Comparison of ENCODE assay signal across 14 cellular contexts in genomic region chr4:86497131-86497530, GRCh38.
DNase-seq lines count a peak whose midpoint lies in the region; ATAC-seq, FAIRE-seq and TF ChIP-seq lines count a peak whose summit lies in the region.
"Had no signal": no experiment of that assay in that cellular context is flagged by ENCODE, and none has a peak within 500 bp of the region (broad histone marks: within the 10 kb centered on the region; RNA-seq: fewer than 3 reads in every experiment).

No MANE protein-coding gene starts in this region.

- H3K27ac ChIP-seq in A549, result peak overlapping the region; percentile 53 to 75; a peak in 5 of 6 replicates
- no peak overlapping the region for H3K27ac ChIP-seq in lower lobe of right lung

- CTCF ChIA-PET in A549 (lab: Yijun Ruan, JAX), result interaction anchor here (1.0 to 6.1 kb wide), 12 partner anchors 9 to 700 kb away, joined by 3 to 51 read pairs (median 5); partner anchors contain the start of gene C4orf36

- TF ChIP-seq CTCF in A549 (IDR thresholded peaks at IDR 0.05) (no peak), lower lobe of right lung (IDR thresholded peaks at IDR 0.05) (no peak)

- H3K9me3 ChIP-seq in A549 (no peaks in the 10 kb centered on the region), lower lobe of right lung (no peaks in the 10 kb centered on the region)
- H3K9me3 ChIP-seq: BE2C had no signal

- TF ChIP-seq EP300 in A549 (IDR thresholded peaks at IDR 0.05), result no peak

- no peaks in the 10 kb centered on the region for H3K27me3 ChIP-seq in lower lobe of right lung (ENCODE audit: low read depth)
- H3K27me3 ChIP-seq: BE2C had no signal

- POLR2A ChIA-PET in A549 (lab: Yijun Ruan, JAX), result no interaction called here

- DNase-seq in A549 (ENCODE audit: low read depth in 1 of 2, low spot score in 1 of 2), result no peak
- DNase-seq in HPDE6-E6E7 (ENCODE audit: extremely low spot score), result peak; percentile 21
- DNase-seq in T47D (ENCODE audit: low read depth in 1 of 2, low spot score in 1 of 2), result peak; percentile 7 to 73
- DNase-seq in lower lobe of right lung, result no peak
- DNase-seq in GM19239 (ENCODE audit: insufficient read length, low spot score), result no peak
- no peak for DNase-seq in dedifferentiated amniotic fluid mesenchymal stem cell (ENCODE audit: extremely low spot score)
- DNase-seq: activated naive CD8-positive, alpha-beta T cell treated with anti-CD3 and anti-CD28 coated beads, Interleukin-2, amount 50 U/mL, for 24 hours; BE2C; effector CD4-positive, alpha-beta T cell; naive B cell; NCI-H1105 treated with DMSO at 0.1 percent for 48 hours had no signal

- ATAC-seq in A549, result peak; percentile 45 to 53; a peak in 2 of 6 replicates
- peak; percentile 28 to 50 for ATAC-seq in lower lobe of right lung
- no peak for ATAC-seq in GM21367 (IDR thresholded peaks at IDR 0.05; ENCODE audit: unreplicated experiment)
- no peak for ATAC-seq in GM19351 (IDR thresholded peaks at IDR 0.05; ENCODE audit: unreplicated experiment)
- ATAC-seq: activated naive CD8-positive, alpha-beta T cell treated with anti-CD3 and anti-CD28 coated beads, Interleukin-2, amount 50 U/mL, for 24 hours; stimulated activated effector memory CD8-positive, alpha-beta T cell treated with anti-CD3 and anti-CD28 coated beads, Interleukin-12 subunit alpha, Interleukin-12 subunit beta, amount 100 ng/mL, for 72 hours had no signal

- H3K4me1 ChIP-seq in A549 (peaks cover 23% of the 10 kb centered on the region), lower lobe of right lung (peaks cover 30% of the 10 kb centered on the region)
- H3K4me1 ChIP-seq: BE2C had no signal

- 13% methylated on average over 2 of the region's 2 CpGs for whole genome bisulfite sequencing in A549 (ENCODE audit: missing lambda C conversion rate)

- no peak for TF ChIP-seq POLR2A in A549 (IDR thresholded peaks at IDR 0.05; ENCODE audit: low read length)

- peak overlapping the region; percentile 67 for H3K4me2 ChIP-seq in A549

- H3K36me3 ChIP-seq in lower lobe of right lung, result no peaks in the 10 kb centered on the region
- H3K36me3 ChIP-seq: BE2C had no signal

- in situ Hi-C loops in T47D (cut with HindIII; ENCODE audit: low pct_unique_long_range_greater_than_20kb, low sequenced_read_pairs), result no loop called here

- FAIRE-seq in A549 (lab: Jason Lieb, UNC) (no peak), GM19239 (lab: Jason Lieb, UNC) (no peak)

- intact Hi-C loops in lower lobe of right lung (cut with DNase I), result loop anchor here (5.0 kb wide), 1 partner anchor 400 kb away; no protein-coding TSS in a partner anchor

- H3K4me3 ChIP-seq in A549, result no peak overlapping the region
- H3K4me3 ChIP-seq in lower lobe of right lung, result no peak overlapping the region

- TF ChIP-seq RAD21 in A549 (conservative IDR thresholded peaks at IDR 0.05 in 1 of 2, IDR thresholded peaks at IDR 0.05 in 1 of 2), result no peak

TF ChIP-seq in A549, 52 proteins besides CTCF, POLR2A, EP300 and RAD21:
- no peak for TF ChIP-seq POLR2AphosphoS2 (conservative IDR thresholded peaks at IDR 0.05; ENCODE audit: low read length)
- no peak for TF ChIP-seq CEBPB (IDR thresholded peaks at IDR 0.05)
- no peak for TF ChIP-seq ZSCAN20 (CRISPR knock-in tag; IDR thresholded peaks at IDR 0.05)
- TF ChIP-seq ATOH8 (CRISPR knock-in tag; IDR thresholded peaks at IDR 0.05; ENCODE audit: low read depth), result no peak
- no peak for TF ChIP-seq RFX5 (IDR thresholded peaks at IDR 0.05)
- no peak for TF ChIP-seq NFE2L2 (conservative IDR thresholded peaks at IDR 0.05; ENCODE audit: low read length)
- TF ChIP-seq RNF2 (IDR thresholded peaks at IDR 0.05; ENCODE audit: borderline replicate concordance, low read depth), result no peak
- no peak for TF ChIP-seq BCL3 (IDR thresholded peaks at IDR 0.05)
- no peak for TF ChIP-seq E2F6 (IDR thresholded peaks at IDR 0.05; ENCODE audit: borderline replicate concordance, low read depth)
- no peak for TF ChIP-seq TFCP2L1 (CRISPR knock-in tag; IDR thresholded peaks at IDR 0.05)
- TF ChIP-seq HES2 (IDR thresholded peaks at IDR 0.05), result no peak
- TF ChIP-seq KDM5A (IDR thresholded peaks at IDR 0.05), result no peak
- no peak for TF ChIP-seq ELK1 (IDR thresholded peaks at IDR 0.05; ENCODE audit: low read depth, low read length)
- no peak for TF ChIP-seq CHD4 (IDR thresholded peaks at IDR 0.05; ENCODE audit: borderline replicate concordance)
- no peak for TF ChIP-seq MAFK (IDR thresholded peaks at IDR 0.05; ENCODE audit: partially characterized antibody)
- TF ChIP-seq HOXB5 (CRISPR knock-in tag; IDR thresholded peaks at IDR 0.05), result no peak
- no peak for TF ChIP-seq FOSB (CRISPR knock-in tag; IDR thresholded peaks at IDR 0.05)

Comparison
In these comparisons a context has a peak if more than half of its experiments do, and no peak if none do; other contexts are left out.
1. ATAC-seq: peak in A549 (2 of 2) and lower lobe of right lung (2 of 2); none in GM21367 (single experiment) and GM19351 (single experiment).
2. DNase-seq: peak in HPDE6-E6E7 (single experiment) and T47D (2 of 2); none in A549 (0 of 2), lower lobe of right lung (single experiment), GM19239 (single experiment) and dedifferentiated amniotic fluid mesenchymal stem cell (single experiment).